1 cellular context compared by ENCODE assay signal in the genomic region with DNA sequence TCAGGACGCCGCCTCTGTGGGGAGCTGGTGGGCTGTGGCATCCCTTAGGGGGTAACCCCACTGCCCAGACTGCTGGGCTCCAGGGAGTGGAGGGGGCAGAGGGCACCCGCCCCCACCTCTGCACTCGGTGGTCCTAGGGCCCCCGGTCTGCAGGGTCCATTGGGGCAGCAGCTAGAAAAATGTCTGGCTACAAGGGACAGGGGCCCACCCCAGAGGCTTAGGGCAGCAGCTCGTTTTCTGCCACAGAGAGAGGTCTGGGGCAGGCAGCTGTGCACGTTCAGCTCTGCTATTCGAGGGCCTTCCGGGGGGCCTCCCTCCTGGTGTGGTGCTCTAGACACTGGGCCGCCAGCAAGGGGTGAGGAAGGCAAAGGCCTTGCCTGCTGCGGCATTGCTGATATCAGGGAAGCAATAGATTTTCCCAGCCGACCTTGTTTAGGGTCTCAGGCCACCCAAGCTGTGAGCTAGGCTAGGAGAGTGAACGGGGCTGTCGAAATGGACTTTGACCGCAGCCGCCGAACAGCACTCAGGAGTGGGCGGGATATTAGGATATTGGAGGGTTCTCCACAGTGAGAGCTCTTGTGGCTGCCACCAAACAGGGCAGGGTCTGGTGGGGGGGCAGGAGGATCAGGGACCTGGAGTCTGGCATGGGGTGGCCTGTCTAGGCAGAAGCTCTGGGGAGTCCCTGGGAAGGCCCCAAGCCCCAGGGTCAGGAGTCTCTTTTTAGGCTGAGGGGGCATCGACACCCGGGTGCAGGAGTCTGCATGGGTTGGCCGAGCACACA.
TF ChIP-seq lines count a peak whose summit lies in the region.

No MANE protein-coding gene starts in this region.

TF ChIP-seq in HepG2, 621 proteins besides CTCF, POLR2A, EP300 and RAD21 (continued from another document and continues in another):
- TF ChIP-seq JUND (CRISPR knock-in tag; IDR thresholded peaks at IDR 0.05) (0 out of 2 replicates have a peak, but pooled peaks have one; percentile 4), RBAK (CRISPR knock-in tag; IDR thresholded peaks at IDR 0.05) (0 out of 2 replicates have a peak, but pooled peaks have one; percentile 13), ZNF546 (CRISPR knock-in tag; conservative IDR thresholded peaks at IDR 0.05) (0 out of 2 replicates have a peak, but pooled peaks have one; percentile 57), ZNF792 (CRISPR knock-in tag; IDR thresholded peaks at IDR 0.05) (no peak), KDM5B (CRISPR knock-in tag; IDR thresholded peaks at IDR 0.05; ENCODE audit: borderline replicate concordance) (peak; percentile 83), ZNF766 (CRISPR knock-in tag; IDR thresholded peaks at IDR 0.05; ENCODE audit: borderline replicate concordance) (0 out of 2 replicates have a peak, but pooled peaks have one; percentile 54), CAMTA2 (CRISPR knock-in tag; IDR thresholded peaks at IDR 0.05; ENCODE audit: borderline replicate concordance) (no peak), GABPB1 (CRISPR knock-in tag; IDR thresholded peaks at IDR 0.05) (peak; percentile 21; the same call in 1 of the 2 replicates), MED13 (CRISPR knock-in tag; IDR thresholded peaks at IDR 0.05) (0 out of 2 replicates have a peak, but pooled peaks have one; percentile 21), MTA1 (CRISPR knock-in tag; IDR thresholded peaks at IDR 0.05; ENCODE audit: borderline replicate concordance) (peak; percentile 82; the same call in 1 of the 2 replicates), NFKB2 (CRISPR knock-in tag; IDR thresholded peaks at IDR 0.05; ENCODE audit: borderline replicate concordance) (peak; percentile 7; the same call in 1 of the 2 replicates), DR1 (CRISPR knock-in tag; IDR thresholded peaks at IDR 0.05) (peak; percentile 37; the same call in 1 of the 2 replicates), ZNF430 (CRISPR knock-in tag; IDR thresholded peaks at IDR 0.05) (0 out of 2 replicates have a peak, but pooled peaks have one; percentile 28), ZFX (CRISPR knock-in tag; IDR thresholded peaks at IDR 0.05; ENCODE audit: low read depth) (peak; percentile 82), XRCC5 (optimal IDR thresholded peaks at IDR 0.05; ENCODE audit: low read length) (peak; percentile 54), SPEN (CRISPR knock-in tag; IDR thresholded peaks at IDR 0.05; ENCODE audit: low read depth) (peak; percentile 34), ZNF670 (CRISPR knock-in tag; IDR thresholded peaks at IDR 0.05; ENCODE audit: borderline replicate concordance) (peak; percentile 59; the same call in 1 of the 2 replicates), PHB2 (IDR thresholded peaks at IDR 0.05; ENCODE audit: partially characterized antibody) (no peak), AGO2 (optimal IDR thresholded peaks at IDR 0.05; ENCODE audit: low read depth, low read length) (peak; percentile 15), HNRNPLL (IDR thresholded peaks at IDR 0.05; ENCODE audit: low read depth, low read length, poor library complexity, severe bottlenecking) (no peak), SRSF1 (optimal IDR thresholded peaks at IDR 0.05; ENCODE audit: low read depth, low read length) (peak; percentile 64), ZMYM2 (CRISPR knock-in tag; IDR thresholded peaks at IDR 0.05) (0 out of 2 replicates have a peak, but pooled peaks have one; percentile 44), ZNF768 (CRISPR knock-in tag; IDR thresholded peaks at IDR 0.05) (peak; percentile 46; the same call in 1 of the 2 replicates), HDAC2 (CRISPR knock-in tag; IDR thresholded peaks at IDR 0.05) (0 out of 2 replicates have a peak, but pooled peaks have one; percentile 22), PHF20 (CRISPR knock-in tag; IDR thresholded peaks at IDR 0.05) (peak; percentile 41; the same call in 1 of the 2 replicates), DMAP1 (CRISPR knock-in tag; IDR thresholded peaks at IDR 0.05) (peak; percentile 30; the same call in 1 of the 2 replicates), CREM (IDR thresholded peaks at IDR 0.05) (no peak; the same call in 1 of the 2 replicates), CREM (CRISPR knock-in tag; IDR thresholded peaks at IDR 0.05) (no peak), NFYC (CRISPR knock-in tag; IDR thresholded peaks at IDR 0.05) (0 out of 2 replicates have a peak, but pooled peaks have one; percentile 11), ZNF3 (CRISPR knock-in tag; IDR thresholded peaks at IDR 0.05) (no peak), ZNF749 (CRISPR knock-in tag; IDR thresholded peaks at IDR 0.05; ENCODE audit: borderline replicate concordance) (no peak), POGZ (CRISPR knock-in tag; IDR thresholded peaks at IDR 0.05) (peak; percentile 39; the same call in 1 of the 2 replicates), NR2F6 (IDR thresholded peaks at IDR 0.05) (0 out of 2 replicates have a peak, but pooled peaks have one; percentile 12), NR2F6 (CRISPR knock-in tag; IDR thresholded peaks at IDR 0.05) (no peak), ZMYM3 (CRISPR knock-in tag; IDR thresholded peaks at IDR 0.05) (peak; percentile 18; the same call in 1 of the 2 replicates), LCORL (IDR thresholded peaks at IDR 0.05) (no peak), LCORL (CRISPR knock-in tag; IDR thresholded peaks at IDR 0.05) (peak; percentile 60; the same call in 1 of the 2 replicates)
- TF ChIP-seq, protein P1, sequence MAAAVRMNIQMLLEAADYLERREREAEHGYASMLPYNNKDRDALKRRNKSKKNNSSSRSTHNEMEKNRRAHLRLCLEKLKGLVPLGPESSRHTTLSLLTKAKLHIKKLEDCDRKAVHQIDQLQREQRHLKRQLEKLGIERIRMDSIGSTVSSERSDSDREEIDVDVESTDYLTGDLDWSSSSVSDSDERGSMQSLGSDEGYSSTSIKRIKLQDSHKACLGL (CRISPR knock-in tag; IDR thresholded peaks at IDR 0.05), result 0 out of 2 replicates have a peak, but pooled peaks have one; percentile 44
- TF ChIP-seq, protein P2, sequence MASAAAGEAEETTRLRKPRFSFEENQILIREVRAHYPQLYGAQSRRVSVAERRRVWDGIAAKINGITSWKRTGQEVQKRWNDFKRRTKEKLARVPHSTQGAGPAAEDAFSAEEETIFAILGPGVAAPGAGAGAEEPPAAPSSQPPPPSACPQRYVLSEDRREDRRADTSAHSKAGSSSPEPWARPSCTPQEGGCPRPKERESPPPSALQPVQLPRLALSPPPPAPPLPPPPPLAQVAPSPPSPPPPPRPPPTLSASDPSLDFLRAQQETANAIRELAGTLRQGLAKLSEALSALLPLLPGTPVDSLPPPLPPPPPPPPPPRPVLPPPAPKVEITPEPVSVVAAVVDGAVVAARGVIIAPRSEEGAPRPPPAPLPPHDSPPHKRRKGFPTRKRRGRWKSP (CRISPR knock-in tag; IDR thresholded peaks at IDR 0.05), result 0 out of 2 replicates have a peak, but pooled peaks have one; percentile 41
- TF ChIP-seq, protein P3, sequence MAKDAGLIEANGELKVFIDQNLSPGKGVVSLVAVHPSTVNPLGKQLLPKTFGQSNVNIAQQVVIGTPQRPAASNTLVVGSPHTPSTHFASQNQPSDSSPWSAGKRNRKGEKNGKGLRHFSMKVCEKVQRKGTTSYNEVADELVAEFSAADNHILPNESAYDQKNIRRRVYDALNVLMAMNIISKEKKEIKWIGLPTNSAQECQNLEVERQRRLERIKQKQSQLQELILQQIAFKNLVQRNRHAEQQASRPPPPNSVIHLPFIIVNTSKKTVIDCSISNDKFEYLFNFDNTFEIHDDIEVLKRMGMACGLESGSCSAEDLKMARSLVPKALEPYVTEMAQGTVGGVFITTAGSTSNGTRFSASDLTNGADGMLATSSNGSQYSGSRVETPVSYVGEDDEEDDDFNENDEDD (CRISPR knock-in tag; IDR thresholded peaks at IDR 0.05; ENCODE audit: borderline replicate concordance), result peak; percentile 60; the same call in 1 of the 2 replicates
- TF ChIP-seq, protein P4, sequence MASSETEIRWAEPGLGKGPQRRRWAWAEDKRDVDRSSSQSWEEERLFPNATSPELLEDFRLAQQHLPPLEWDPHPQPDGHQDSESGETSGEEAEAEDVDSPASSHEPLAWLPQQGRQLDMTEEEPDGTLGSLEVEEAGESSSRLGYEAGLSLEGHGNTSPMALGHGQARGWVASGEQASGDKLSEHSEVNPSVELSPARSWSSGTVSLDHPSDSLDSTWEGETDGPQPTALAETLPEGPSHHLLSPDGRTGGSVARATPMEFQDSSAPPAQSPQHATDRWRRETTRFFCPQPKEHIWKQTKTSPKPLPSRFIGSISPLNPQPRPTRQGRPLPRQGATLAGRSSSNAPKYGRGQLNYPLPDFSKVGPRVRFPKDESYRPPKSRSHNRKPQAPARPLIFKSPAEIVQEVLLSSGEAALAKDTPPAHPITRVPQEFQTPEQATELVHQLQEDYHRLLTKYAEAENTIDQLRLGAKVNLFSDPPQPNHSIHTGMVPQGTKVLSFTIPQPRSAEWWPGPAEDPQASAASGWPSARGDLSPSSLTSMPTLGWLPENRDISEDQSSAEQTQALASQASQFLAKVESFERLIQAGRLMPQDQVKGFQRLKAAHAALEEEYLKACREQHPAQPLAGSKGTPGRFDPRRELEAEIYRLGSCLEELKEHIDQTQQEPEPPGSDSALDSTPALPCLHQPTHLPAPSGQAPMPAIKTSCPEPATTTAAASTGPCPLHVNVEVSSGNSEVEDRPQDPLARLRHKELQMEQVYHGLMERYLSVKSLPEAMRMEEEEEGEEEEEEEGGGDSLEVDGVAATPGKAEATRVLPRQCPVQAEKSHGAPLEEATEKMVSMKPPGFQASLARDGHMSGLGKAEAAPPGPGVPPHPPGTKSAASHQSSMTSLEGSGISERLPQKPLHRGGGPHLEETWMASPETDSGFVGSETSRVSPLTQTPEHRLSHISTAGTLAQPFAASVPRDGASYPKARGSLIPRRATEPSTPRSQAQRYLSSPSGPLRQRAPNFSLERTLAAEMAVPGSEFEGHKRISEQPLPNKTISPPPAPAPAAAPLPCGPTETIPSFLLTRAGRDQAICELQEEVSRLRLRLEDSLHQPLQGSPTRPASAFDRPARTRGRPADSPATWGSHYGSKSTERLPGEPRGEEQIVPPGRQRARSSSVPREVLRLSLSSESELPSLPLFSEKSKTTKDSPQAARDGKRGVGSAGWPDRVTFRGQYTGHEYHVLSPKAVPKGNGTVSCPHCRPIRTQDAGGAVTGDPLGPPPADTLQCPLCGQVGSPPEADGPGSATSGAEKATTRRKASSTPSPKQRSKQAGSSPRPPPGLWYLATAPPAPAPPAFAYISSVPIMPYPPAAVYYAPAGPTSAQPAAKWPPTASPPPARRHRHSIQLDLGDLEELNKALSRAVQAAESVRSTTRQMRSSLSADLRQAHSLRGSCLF (CRISPR knock-in tag; IDR thresholded peaks at IDR 0.05; ENCODE audit: borderline replicate concordance), result 0 out of 2 replicates have a peak, but pooled peaks have one; percentile 51
- TF ChIP-seq, protein P5, sequence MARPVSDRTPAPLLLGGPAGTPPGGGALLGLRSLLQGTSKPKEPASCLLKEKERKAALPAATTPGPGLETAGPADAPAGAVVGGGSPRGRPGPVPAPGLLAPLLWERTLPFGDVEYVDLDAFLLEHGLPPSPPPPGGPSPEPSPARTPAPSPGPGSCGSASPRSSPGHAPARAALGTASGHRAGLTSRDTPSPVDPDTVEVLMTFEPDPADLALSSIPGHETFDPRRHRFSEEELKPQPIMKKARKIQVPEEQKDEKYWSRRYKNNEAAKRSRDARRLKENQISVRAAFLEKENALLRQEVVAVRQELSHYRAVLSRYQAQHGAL (CRISPR knock-in tag; IDR thresholded peaks at IDR 0.05; ENCODE audit: not compliant biosample characterization), result peak; percentile 67
- TF ChIP-seq, protein P6, sequence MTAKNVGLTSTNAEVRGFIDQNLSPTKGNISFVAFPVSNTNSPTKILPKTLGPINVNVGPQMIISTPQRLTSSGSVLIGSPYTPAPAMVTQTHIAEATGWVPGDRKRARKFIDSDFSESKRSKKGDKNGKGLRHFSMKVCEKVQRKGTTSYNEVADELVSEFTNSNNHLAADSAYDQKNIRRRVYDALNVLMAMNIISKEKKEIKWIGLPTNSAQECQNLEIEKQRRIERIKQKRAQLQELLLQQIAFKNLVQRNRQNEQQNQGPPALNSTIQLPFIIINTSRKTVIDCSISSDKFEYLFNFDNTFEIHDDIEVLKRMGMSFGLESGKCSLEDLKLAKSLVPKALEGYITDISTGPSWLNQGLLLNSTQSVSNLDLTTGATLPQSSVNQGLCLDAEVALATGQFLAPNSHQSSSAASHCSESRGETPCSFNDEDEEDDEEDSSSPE (CRISPR knock-in tag; IDR thresholded peaks at IDR 0.05), result peak; percentile 53; the same call in 1 of the 2 replicates
- TF ChIP-seq, protein P7, sequence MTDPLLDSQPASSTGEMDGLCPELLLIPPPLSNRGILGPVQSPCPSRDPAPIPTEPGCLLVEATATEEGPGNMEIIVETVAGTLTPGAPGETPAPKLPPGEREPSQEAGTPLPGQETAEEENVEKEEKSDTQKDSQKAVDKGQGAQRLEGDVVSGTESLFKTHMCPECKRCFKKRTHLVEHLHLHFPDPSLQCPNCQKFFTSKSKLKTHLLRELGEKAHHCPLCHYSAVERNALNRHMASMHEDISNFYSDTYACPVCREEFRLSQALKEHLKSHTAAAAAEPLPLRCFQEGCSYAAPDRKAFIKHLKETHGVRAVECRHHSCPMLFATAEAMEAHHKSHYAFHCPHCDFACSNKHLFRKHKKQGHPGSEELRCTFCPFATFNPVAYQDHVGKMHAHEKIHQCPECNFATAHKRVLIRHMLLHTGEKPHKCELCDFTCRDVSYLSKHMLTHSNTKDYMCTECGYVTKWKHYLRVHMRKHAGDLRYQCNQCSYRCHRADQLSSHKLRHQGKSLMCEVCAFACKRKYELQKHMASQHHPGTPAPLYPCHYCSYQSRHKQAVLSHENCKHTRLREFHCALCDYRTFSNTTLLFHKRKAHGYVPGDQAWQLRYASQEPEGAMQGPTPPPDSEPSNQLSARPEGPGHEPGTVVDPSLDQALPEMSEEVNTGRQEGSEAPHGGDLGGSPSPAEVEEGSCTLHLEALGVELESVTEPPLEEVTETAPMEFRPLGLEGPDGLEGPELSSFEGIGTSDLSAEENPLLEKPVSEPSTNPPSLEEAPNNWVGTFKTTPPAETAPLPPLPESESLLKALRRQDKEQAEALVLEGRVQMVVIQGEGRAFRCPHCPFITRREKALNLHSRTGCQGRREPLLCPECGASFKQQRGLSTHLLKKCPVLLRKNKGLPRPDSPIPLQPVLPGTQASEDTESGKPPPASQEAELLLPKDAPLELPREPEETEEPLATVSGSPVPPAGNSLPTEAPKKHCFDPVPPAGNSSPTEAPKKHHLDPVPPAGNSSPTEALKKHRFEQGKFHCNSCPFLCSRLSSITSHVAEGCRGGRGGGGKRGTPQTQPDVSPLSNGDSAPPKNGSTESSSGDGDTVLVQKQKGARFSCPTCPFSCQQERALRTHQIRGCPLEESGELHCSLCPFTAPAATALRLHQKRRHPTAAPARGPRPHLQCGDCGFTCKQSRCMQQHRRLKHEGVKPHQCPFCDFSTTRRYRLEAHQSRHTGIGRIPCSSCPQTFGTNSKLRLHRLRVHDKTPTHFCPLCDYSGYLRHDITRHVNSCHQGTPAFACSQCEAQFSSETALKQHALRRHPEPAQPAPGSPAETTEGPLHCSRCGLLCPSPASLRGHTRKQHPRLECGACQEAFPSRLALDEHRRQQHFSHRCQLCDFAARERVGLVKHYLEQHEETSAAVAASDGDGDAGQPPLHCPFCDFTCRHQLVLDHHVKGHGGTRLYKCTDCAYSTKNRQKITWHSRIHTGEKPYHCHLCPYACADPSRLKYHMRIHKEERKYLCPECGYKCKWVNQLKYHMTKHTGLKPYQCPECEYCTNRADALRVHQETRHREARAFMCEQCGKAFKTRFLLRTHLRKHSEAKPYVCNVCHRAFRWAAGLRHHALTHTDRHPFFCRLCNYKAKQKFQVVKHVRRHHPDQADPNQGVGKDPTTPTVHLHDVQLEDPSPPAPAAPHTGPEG (CRISPR knock-in tag; IDR thresholded peaks at IDR 0.05), result peak; percentile 23; the same call in 1 of the 2 replicates
- TF ChIP-seq, protein P8, sequence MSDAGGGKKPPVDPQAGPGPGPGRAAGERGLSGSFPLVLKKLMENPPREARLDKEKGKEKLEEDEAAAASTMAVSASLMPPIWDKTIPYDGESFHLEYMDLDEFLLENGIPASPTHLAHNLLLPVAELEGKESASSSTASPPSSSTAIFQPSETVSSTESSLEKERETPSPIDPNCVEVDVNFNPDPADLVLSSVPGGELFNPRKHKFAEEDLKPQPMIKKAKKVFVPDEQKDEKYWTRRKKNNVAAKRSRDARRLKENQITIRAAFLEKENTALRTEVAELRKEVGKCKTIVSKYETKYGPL (CRISPR knock-in tag; IDR thresholded peaks at IDR 0.05), result 0 out of 2 replicates have a peak, but pooled peaks have one; percentile 20
